Comparison of ENCODE assay signal across 1 cellular context in the genomic region with DNA sequence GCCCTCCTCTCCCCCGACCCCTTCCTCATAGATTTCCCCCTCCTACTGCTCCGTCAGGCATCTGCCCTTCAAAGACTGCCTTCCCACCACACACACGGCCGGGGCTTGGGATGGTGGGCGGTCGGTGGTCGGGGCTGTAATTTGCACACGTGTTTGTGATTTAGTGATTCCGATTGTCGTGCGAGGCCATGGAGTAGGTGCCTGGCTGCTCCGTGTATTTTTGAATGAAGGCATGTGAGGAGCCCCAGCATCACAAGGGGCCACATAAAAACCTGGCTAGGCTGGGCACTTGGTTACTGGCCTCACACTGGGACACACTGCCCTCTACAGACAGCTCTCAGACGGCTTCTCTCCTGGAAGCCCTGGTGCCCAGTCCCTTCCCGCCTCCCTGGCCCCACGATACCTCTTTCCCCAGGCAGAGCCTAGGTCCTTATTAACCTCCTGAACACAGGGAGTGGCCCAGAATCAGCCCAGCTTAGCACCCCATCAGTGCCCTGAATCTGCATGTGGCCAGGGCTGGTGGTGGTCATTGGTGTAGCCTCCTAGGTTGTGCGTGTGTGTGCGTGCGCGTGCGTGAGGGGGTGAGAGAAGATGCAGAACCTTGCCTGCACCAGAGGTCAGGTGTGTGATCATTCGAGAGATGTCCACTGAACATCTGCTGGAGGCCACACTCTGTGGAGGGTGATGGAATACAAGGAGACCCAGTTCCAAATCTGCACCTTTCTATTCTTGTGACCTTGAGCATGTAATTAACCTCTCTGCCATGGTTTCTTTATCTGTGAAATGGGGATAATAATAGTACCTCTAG.
A peak's percentile ranks its signal among the peaks of the same experiment; 100 is the strongest.
TF ChIP-seq lines count a peak whose summit lies in the region.

No MANE protein-coding gene starts in this region.

TF ChIP-seq in HepG2, 621 proteins besides CTCF, POLR2A, EP300 and RAD21 (continued from another document and continues in another):
- TF ChIP-seq, protein P1, sequence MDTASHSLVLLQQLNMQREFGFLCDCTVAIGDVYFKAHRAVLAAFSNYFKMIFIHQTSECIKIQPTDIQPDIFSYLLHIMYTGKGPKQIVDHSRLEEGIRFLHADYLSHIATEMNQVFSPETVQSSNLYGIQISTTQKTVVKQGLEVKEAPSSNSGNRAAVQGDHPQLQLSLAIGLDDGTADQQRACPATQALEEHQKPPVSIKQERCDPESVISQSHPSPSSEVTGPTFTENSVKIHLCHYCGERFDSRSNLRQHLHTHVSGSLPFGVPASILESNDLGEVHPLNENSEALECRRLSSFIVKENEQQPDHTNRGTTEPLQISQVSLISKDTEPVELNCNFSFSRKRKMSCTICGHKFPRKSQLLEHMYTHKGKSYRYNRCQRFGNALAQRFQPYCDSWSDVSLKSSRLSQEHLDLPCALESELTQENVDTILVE (CRISPR knock-in tag; IDR thresholded peaks at IDR 0.05), result no peak
- TF ChIP-seq ZNF101 (CRISPR knock-in tag; IDR thresholded peaks at IDR 0.05; ENCODE audit: borderline replicate concordance, low read depth) (no peak), HCFC1 (IDR thresholded peaks at IDR 0.05; ENCODE audit: low read depth, low read length) (0 out of 2 replicates have a peak, but pooled peaks have one; percentile 9), ZNF282 (IDR thresholded peaks at IDR 0.05; ENCODE audit: partially characterized antibody) (no peak), ZFP36L1 (CRISPR knock-in tag; IDR thresholded peaks at IDR 0.05) (peak; percentile 71; the same call in 1 of the 2 replicates), ZNF552 (CRISPR knock-in tag; IDR thresholded peaks at IDR 0.05; ENCODE audit: borderline replicate concordance) (peak; percentile 76; the same call in 1 of the 2 replicates), BORCS8-MEF2B (CRISPR knock-in tag; IDR thresholded peaks at IDR 0.05) (peak; percentile 89), ZNF773 (CRISPR knock-in tag; IDR thresholded peaks at IDR 0.05; ENCODE audit: borderline replicate concordance) (no peak), ZNF446 (CRISPR knock-in tag; IDR thresholded peaks at IDR 0.05) (no peak; the same call in 1 of the 2 replicates), ZKSCAN8 (CRISPR knock-in tag; IDR thresholded peaks at IDR 0.05; ENCODE audit: borderline replicate concordance) (0 out of 2 replicates have a peak, but pooled peaks have one; percentile 58), ZNF260 (CRISPR knock-in tag; IDR thresholded peaks at IDR 0.05; ENCODE audit: borderline replicate concordance, low read depth) (0 out of 2 replicates have a peak, but pooled peaks have one; percentile 80), ZNF558 (CRISPR knock-in tag; IDR thresholded peaks at IDR 0.05; ENCODE audit: borderline replicate concordance) (no peak), ZC3H4 (CRISPR knock-in tag; IDR thresholded peaks at IDR 0.05; ENCODE audit: borderline replicate concordance) (peak; percentile 70; the same call in 1 of the 2 replicates), NFE2L1 (CRISPR knock-in tag; IDR thresholded peaks at IDR 0.05; ENCODE audit: borderline replicate concordance) (peak; percentile 89), YEATS2 (CRISPR knock-in tag; IDR thresholded peaks at IDR 0.05; ENCODE audit: borderline replicate concordance) (peak; percentile 38; the same call in 1 of the 2 replicates), ZNF850 (CRISPR knock-in tag; conservative IDR thresholded peaks at IDR 0.05) (no peak; the same call in 1 of the 2 replicates), RELA (CRISPR knock-in tag; IDR thresholded peaks at IDR 0.05) (no peak), BRCA1 (CRISPR knock-in tag; IDR thresholded peaks at IDR 0.05) (peak; percentile 82; the same call in 1 of the 2 replicates), GATA4 (IDR thresholded peaks at IDR 0.05; ENCODE audit: borderline replicate concordance, low read depth) (no peak), KDM5B (CRISPR knock-in tag; IDR thresholded peaks at IDR 0.05; ENCODE audit: borderline replicate concordance) (0 out of 2 replicates have a peak, but pooled peaks have one; percentile 6), GABPA (IDR thresholded peaks at IDR 0.05; ENCODE audit: low read depth, low read length) (no peak), GABPA (CRISPR knock-in tag; IDR thresholded peaks at IDR 0.05; ENCODE audit: low read depth) (no peak), ZNF652 (CRISPR knock-in tag; IDR thresholded peaks at IDR 0.05; ENCODE audit: borderline replicate concordance, low read depth) (no peak), ZNF143 (CRISPR knock-in tag; IDR thresholded peaks at IDR 0.05) (peak; percentile 60; the same call in 1 of the 2 replicates), JARID2 (CRISPR knock-in tag; IDR thresholded peaks at IDR 0.05; ENCODE audit: insufficient replicate concordance) (no peak), ZNF510 (CRISPR knock-in tag; IDR thresholded peaks at IDR 0.05; ENCODE audit: low read depth) (peak; percentile 85), SAP130 (CRISPR knock-in tag; IDR thresholded peaks at IDR 0.05; ENCODE audit: low read depth) (peak; percentile 77), PRMT3 (CRISPR knock-in tag; IDR thresholded peaks at IDR 0.05; ENCODE audit: borderline replicate concordance, low read depth) (peak; percentile 20; the same call in 1 of the 2 replicates), AKAP8 (CRISPR knock-in tag; IDR thresholded peaks at IDR 0.05) (peak; percentile 74; the same call in 1 of the 2 replicates)
- TF ChIP-seq, protein P2, sequence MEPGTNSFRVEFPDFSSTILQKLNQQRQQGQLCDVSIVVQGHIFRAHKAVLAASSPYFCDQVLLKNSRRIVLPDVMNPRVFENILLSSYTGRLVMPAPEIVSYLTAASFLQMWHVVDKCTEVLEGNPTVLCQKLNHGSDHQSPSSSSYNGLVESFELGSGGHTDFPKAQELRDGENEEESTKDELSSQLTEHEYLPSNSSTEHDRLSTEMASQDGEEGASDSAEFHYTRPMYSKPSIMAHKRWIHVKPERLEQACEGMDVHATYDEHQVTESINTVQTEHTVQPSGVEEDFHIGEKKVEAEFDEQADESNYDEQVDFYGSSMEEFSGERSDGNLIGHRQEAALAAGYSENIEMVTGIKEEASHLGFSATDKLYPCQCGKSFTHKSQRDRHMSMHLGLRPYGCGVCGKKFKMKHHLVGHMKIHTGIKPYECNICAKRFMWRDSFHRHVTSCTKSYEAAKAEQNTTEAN (CRISPR knock-in tag; conservative IDR thresholded peaks at IDR 0.05), result peak; percentile 85; the same call in 1 of the 2 replicates
- TF ChIP-seq, protein P3, sequence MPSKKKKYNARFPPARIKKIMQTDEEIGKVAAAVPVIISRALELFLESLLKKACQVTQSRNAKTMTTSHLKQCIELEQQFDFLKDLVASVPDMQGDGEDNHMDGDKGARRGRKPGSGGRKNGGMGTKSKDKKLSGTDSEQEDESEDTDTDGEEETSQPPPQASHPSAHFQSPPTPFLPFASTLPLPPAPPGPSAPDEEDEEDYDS (CRISPR knock-in tag; IDR thresholded peaks at IDR 0.05), result no peak; the same call in 1 of the 2 replicates
- TF ChIP-seq, protein P4, sequence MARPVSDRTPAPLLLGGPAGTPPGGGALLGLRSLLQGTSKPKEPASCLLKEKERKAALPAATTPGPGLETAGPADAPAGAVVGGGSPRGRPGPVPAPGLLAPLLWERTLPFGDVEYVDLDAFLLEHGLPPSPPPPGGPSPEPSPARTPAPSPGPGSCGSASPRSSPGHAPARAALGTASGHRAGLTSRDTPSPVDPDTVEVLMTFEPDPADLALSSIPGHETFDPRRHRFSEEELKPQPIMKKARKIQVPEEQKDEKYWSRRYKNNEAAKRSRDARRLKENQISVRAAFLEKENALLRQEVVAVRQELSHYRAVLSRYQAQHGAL (CRISPR knock-in tag; IDR thresholded peaks at IDR 0.05; ENCODE audit: not compliant biosample characterization), result peak; percentile 84
- TF ChIP-seq, protein P5, sequence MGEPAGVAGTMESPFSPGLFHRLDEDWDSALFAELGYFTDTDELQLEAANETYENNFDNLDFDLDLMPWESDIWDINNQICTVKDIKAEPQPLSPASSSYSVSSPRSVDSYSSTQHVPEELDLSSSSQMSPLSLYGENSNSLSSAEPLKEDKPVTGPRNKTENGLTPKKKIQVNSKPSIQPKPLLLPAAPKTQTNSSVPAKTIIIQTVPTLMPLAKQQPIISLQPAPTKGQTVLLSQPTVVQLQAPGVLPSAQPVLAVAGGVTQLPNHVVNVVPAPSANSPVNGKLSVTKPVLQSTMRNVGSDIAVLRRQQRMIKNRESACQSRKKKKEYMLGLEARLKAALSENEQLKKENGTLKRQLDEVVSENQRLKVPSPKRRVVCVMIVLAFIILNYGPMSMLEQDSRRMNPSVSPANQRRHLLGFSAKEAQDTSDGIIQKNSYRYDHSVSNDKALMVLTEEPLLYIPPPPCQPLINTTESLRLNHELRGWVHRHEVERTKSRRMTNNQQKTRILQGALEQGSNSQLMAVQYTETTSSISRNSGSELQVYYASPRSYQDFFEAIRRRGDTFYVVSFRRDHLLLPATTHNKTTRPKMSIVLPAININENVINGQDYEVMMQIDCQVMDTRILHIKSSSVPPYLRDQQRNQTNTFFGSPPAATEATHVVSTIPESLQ (CRISPR knock-in tag; conservative IDR thresholded peaks at IDR 0.05), result no peak
- TF ChIP-seq, protein P6, sequence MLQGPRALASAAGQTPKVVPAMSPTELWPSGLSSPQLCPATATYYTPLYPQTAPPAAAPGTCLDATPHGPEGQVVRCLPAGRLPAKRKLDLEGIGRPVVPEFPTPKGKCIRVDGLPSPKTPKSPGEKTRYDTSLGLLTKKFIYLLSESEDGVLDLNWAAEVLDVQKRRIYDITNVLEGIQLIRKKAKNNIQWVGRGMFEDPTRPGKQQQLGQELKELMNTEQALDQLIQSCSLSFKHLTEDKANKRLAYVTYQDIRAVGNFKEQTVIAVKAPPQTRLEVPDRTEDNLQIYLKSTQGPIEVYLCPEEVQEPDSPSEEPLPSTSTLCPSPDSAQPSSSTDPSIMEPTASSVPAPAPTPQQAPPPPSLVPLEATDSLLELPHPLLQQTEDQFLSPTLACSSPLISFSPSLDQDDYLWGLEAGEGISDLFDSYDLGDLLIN (CRISPR knock-in tag; IDR thresholded peaks at IDR 0.05; ENCODE audit: borderline replicate concordance), result no peak
- TF ChIP-seq, protein P7, sequence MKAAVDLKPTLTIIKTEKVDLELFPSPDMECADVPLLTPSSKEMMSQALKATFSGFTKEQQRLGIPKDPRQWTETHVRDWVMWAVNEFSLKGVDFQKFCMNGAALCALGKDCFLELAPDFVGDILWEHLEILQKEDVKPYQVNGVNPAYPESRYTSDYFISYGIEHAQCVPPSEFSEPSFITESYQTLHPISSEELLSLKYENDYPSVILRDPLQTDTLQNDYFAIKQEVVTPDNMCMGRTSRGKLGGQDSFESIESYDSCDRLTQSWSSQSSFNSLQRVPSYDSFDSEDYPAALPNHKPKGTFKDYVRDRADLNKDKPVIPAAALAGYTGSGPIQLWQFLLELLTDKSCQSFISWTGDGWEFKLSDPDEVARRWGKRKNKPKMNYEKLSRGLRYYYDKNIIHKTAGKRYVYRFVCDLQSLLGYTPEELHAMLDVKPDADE (CRISPR knock-in tag; IDR thresholded peaks at IDR 0.05), result no peak
- TF ChIP-seq, protein P8, sequence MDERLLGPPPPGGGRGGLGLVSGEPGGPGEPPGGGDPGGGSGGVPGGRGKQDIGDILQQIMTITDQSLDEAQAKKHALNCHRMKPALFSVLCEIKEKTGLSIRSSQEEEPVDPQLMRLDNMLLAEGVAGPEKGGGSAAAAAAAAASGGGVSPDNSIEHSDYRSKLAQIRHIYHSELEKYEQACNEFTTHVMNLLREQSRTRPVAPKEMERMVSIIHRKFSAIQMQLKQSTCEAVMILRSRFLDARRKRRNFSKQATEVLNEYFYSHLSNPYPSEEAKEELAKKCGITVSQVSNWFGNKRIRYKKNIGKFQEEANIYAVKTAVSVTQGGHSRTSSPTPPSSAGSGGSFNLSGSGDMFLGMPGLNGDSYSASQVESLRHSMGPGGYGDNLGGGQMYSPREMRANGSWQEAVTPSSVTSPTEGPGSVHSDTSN (CRISPR knock-in tag; IDR thresholded peaks at IDR 0.05), result 0 out of 2 replicates have a peak, but pooled peaks have one; percentile 49
- TF ChIP-seq, protein P9, sequence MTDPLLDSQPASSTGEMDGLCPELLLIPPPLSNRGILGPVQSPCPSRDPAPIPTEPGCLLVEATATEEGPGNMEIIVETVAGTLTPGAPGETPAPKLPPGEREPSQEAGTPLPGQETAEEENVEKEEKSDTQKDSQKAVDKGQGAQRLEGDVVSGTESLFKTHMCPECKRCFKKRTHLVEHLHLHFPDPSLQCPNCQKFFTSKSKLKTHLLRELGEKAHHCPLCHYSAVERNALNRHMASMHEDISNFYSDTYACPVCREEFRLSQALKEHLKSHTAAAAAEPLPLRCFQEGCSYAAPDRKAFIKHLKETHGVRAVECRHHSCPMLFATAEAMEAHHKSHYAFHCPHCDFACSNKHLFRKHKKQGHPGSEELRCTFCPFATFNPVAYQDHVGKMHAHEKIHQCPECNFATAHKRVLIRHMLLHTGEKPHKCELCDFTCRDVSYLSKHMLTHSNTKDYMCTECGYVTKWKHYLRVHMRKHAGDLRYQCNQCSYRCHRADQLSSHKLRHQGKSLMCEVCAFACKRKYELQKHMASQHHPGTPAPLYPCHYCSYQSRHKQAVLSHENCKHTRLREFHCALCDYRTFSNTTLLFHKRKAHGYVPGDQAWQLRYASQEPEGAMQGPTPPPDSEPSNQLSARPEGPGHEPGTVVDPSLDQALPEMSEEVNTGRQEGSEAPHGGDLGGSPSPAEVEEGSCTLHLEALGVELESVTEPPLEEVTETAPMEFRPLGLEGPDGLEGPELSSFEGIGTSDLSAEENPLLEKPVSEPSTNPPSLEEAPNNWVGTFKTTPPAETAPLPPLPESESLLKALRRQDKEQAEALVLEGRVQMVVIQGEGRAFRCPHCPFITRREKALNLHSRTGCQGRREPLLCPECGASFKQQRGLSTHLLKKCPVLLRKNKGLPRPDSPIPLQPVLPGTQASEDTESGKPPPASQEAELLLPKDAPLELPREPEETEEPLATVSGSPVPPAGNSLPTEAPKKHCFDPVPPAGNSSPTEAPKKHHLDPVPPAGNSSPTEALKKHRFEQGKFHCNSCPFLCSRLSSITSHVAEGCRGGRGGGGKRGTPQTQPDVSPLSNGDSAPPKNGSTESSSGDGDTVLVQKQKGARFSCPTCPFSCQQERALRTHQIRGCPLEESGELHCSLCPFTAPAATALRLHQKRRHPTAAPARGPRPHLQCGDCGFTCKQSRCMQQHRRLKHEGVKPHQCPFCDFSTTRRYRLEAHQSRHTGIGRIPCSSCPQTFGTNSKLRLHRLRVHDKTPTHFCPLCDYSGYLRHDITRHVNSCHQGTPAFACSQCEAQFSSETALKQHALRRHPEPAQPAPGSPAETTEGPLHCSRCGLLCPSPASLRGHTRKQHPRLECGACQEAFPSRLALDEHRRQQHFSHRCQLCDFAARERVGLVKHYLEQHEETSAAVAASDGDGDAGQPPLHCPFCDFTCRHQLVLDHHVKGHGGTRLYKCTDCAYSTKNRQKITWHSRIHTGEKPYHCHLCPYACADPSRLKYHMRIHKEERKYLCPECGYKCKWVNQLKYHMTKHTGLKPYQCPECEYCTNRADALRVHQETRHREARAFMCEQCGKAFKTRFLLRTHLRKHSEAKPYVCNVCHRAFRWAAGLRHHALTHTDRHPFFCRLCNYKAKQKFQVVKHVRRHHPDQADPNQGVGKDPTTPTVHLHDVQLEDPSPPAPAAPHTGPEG (CRISPR knock-in tag; IDR thresholded peaks at IDR 0.05), result peak; percentile 56; the same call in 1 of the 2 replicates
- TF ChIP-seq, protein P10, sequence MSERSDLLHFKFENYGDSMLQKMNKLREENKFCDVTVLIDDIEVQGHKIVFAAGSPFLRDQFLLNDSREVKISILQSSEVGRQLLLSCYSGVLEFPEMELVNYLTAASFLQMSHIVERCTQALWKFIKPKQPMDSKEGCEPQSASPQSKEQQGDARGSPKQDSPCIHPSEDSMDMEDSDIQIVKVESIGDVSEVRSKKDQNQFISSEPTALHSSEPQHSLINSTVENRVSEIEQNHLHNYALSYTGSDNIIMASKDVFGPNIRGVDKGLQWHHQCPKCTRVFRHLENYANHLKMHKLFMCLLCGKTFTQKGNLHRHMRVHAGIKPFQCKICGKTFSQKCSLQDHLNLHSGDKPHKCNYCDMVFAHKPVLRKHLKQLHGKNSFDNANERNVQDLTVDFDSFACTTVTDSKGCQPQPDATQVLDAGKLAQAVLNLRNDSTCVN (CRISPR knock-in tag; IDR thresholded peaks at IDR 0.05; ENCODE audit: borderline replicate concordance), result no peak; the same call in none of the 2 replicates
